ENCODE assay signal across 26 cellular contexts in the genomic region with DNA sequence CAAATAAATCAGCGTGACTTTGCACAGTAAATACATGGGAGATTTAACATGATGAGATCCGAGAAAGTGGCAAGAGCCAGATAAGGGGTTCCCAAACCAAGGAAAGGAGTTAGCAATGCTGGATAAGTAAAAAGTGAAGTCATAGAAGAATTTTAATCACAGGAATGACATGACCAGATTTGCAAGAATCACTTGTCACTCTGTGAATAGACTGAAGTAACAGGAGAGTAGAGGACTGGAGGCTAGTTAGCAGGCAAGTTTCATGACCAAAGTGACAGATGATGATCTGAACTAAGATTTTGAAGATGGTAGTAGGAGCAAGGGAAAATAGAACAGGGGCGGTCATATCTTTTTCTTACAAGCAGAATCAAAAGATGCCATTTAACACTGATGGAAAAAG. TPM values are rescaled to one million over a fixed set of nuclear protein-coding genes. Genes with fewer than 3 reads are reported as not detected.
A peak's percentile ranks its signal among the peaks of the same experiment; 100 is the strongest.
DNase-seq lines count a peak whose midpoint lies in the region; ATAC-seq, FAIRE-seq and TF ChIP-seq lines count a peak whose summit lies in the region.
"Had no signal": no experiment of that assay in that cellular context is flagged by ENCODE, and none has a peak within 500 bp of the region (broad histone marks: within the 10 kb centered on the region; RNA-seq: fewer than 3 reads in every experiment).

No MANE protein-coding gene starts in this region.

- H3K56ac ChIP-seq in H1 (replicated peaks; ENCODE audit: insufficient read length, low read depth, low read length): no peak overlapping the region

- DNase-seq in DMS114 treated with DMSO at 0.1 percent for 48 hours (lab: John Stamatoyannopoulos, UW; ENCODE audit: unreplicated experiment) (peak; percentile 12), OCI-M1 (lab: John Stamatoyannopoulos, UW) (peak; percentile 52), H1 (ENCODE audit: low read depth in 1 of 2, low spot score in 2 of 2) (no peak), osteocyte (ENCODE audit: extremely low spot score, unreplicated experiment) (no peak), epidermal melanocyte (ENCODE audit: insufficient read length, low spot score) (no peak), NCI-H446 treated with DMSO at 0.1 percent for 48 hours (lab: John Stamatoyannopoulos, UW) (no peak), SK-N-SH (no peak)
- DNase-seq: activated CD4-positive, alpha-beta T cell treated with anti-CD3 and anti-CD28 coated beads, Interleukin-2, amount 10 ng/mL, durations not matched to agents 24 days and 14 days; activated naive CD4-positive, alpha-beta T cell treated with Interleukin-2 at 50 U/mL for 16 hours; activated T-cell treated with anti-CD3 and anti-CD28 coated beads, Interleukin-2, amount 50 U/mL, for 48 hours; DMS79; effector memory CD4-positive, alpha-beta T cell; gastrocnemius medialis; H9; left colon; MG63; spleen; stimulated activated CD4-positive, alpha-beta T cell treated with anti-CD3 and anti-CD28 coated beads, Interleukin-4, amount 100 ng/mL, for 1 hour; WERI-Rb-1 had no signal

- no peaks in the 10 kb centered on the region for H3K27me3 Mint-ChIP-seq in osteocyte (ENCODE audit: unreplicated experiment)
- H3K27me3 Mint-ChIP-seq: naive thymus-derived CD4-positive, alpha-beta T cell had no signal

- H3F3A ChIP-seq in SK-N-SH (replicated peaks; ENCODE audit: insufficient read depth): peaks cover 5% of the 10 kb centered on the region

- H2BK120ac ChIP-seq in H1 (replicated peaks; ENCODE audit: low read depth, low read length): no peak overlapping the region

- no peak overlapping the region for H3K4me2 ChIP-seq in H1 (ENCODE audit: insufficient read depth in 1 of 2, low read depth in 2 of 2, low read length in 2 of 2)
- no peak overlapping the region for H3K4me2 ChIP-seq in SK-N-SH

- no peaks in the 10 kb centered on the region for H3K23me2 ChIP-seq in H1 (ENCODE audit: low read depth, low read length)

- CTCF ChIA-PET in H1 (lab: Charles Lee; ENCODE audit: partially characterized antibody) (interaction anchor here (0.6 to 2.0 kb wide), 8 partner anchors 10 to 696 kb away, joined by 3 to 6 read pairs (median 3); no protein-coding TSS in a partner anchor), SK-N-SH (lab: Yijun Ruan, JAX) (interaction anchor here (0.6 to 3.3 kb wide), 28 partner anchors 10 to 514 kb away, joined by 3 to 38 read pairs (median 4); no protein-coding TSS in a partner anchor)

- peaks cover 3% of the 10 kb centered on the region for H3K9me3 Mint-ChIP-seq in osteocyte (ENCODE audit: unreplicated experiment)
- H3K9me3 Mint-ChIP-seq: activated CD4-positive, alpha-beta T cell treated with anti-CD3 and anti-CD28 coated beads, Interleukin-2, amount 10 ng/mL, durations not matched to agents 24 days and 14 days; H9; naive thymus-derived CD4-positive, alpha-beta T cell had no signal

- no peak overlapping the region for H3K18ac ChIP-seq in H1 (ENCODE audit: extremely low read depth, low read length)

- FAIRE-seq in H1 (lab: Jason Lieb, UNC): peak; percentile 45

- ATAC-seq in esophagus mucosa: no peak

- H3K27ac Mint-ChIP-seq in osteocyte (ENCODE audit: unreplicated experiment): peak overlapping the region; percentile 39
- H3K27ac Mint-ChIP-seq: activated CD4-positive, alpha-beta T cell treated with anti-CD3 and anti-CD28 coated beads, Interleukin-2, amount 10 ng/mL, durations not matched to agents 24 days and 14 days; H9; immature natural killer cell; naive thymus-derived CD4-positive, alpha-beta T cell had no signal

- no peak overlapping the region for H3K4me3 ChIP-seq in H1 (ENCODE audit: extremely low read depth in 1 of 4, insufficient read depth in 2 of 4, low read depth in 3 of 4, low read length in 4 of 4)
- no peak overlapping the region for H3K4me3 ChIP-seq in SK-N-SH (ENCODE audit: low read depth in 2 of 2, low read length in 1 of 2)
- H3K4me3 ChIP-seq: MG63 had no signal

- H4K8ac ChIP-seq in H1 (ENCODE audit: extremely low read depth, insufficient read depth, low read length): no peak overlapping the region

- no peak overlapping the region for H3K4ac ChIP-seq in H1 (replicated peaks; ENCODE audit: insufficient read length, low read depth, low read length)

- no peak overlapping the region for H4K5ac ChIP-seq in H1 (ENCODE audit: insufficient read length, low read depth, low read length)

- TF ChIP-seq CTCF in H1 (IDR thresholded peaks at IDR 0.05; ENCODE audit: control extremely low read depth in 1 of 3, insufficient read depth in 1 of 3, low read depth in 1 of 3, low read length in 3 of 3): no peak
- TF ChIP-seq CTCF in osteocyte (IDR thresholded peaks at IDR 0.05): no peak
- no peak for TF ChIP-seq CTCF in SK-N-SH (IDR thresholded peaks at IDR 0.05)

- H3K4me3 Mint-ChIP-seq in osteocyte (ENCODE audit: unreplicated experiment): no peak overlapping the region
- H3K4me3 Mint-ChIP-seq: activated CD4-positive, alpha-beta T cell treated with anti-CD3 and anti-CD28 coated beads, Interleukin-2, amount 10 ng/mL, durations not matched to agents 24 days and 14 days; H9 had no signal

- no peak for TF ChIP-seq EP300 in H1 (IDR thresholded peaks at IDR 0.05; ENCODE audit: borderline replicate concordance in 1 of 2, low read depth in 2 of 2, low read length in 2 of 2)
- TF ChIP-seq EP300 in SK-N-SH (IDR thresholded peaks at IDR 0.05; ENCODE audit: borderline replicate concordance in 1 of 2, low read depth in 1 of 2, low read length in 1 of 2): no peak

- H3K4me1 Mint-ChIP-seq in osteocyte (ENCODE audit: unreplicated experiment): peaks cover 33% of the 10 kb centered on the region
- H3K4me1 Mint-ChIP-seq: activated CD4-positive, alpha-beta T cell treated with anti-CD3 and anti-CD28 coated beads, Interleukin-2, amount 10 ng/mL, durations not matched to agents 24 days and 14 days had no signal

- H3K14ac ChIP-seq in H1 (ENCODE audit: insufficient read length): no peak overlapping the region

- H2BK20ac ChIP-seq in H1 (ENCODE audit: low read length): no peak overlapping the region

- H3K36me3 ChIP-seq in H1 (ENCODE audit: control insufficient read depth in 2 of 4, insufficient read depth in 4 of 4, low read length in 3 of 4): no peaks in the 10 kb centered on the region
- no peaks in the 10 kb centered on the region for H3K36me3 ChIP-seq in SK-N-SH (replicated peaks in 1 of 2; ENCODE audit: control insufficient read depth in 1 of 2, insufficient read depth in 2 of 2, low read length in 1 of 2)
- H3K36me3 ChIP-seq: adrenal gland; BLaER1 treated with 17β-estradiol and CSF1 and Interleukin-3, amounts not matched to agents 10 nM and 100 nM; gastrocnemius medialis; MG63; spleen; WERI-Rb-1 had no signal

- no peaks in the 10 kb centered on the region for H3K9me3 ChIP-seq in H1 (ENCODE audit: insufficient read depth in 2 of 2, low read depth in 1 of 2, low read length in 1 of 2)
- no peaks in the 10 kb centered on the region for H3K9me3 ChIP-seq in SK-N-SH
- H3K9me3 ChIP-seq: adrenal gland; BLaER1 treated with 17β-estradiol and CSF1 and Interleukin-3, amounts not matched to agents 10 nM and 100 nM; Caco-2; gastrocnemius medialis; MG63; spleen had no signal

- no peak for TF ChIP-seq RAD21 in H1 (IDR thresholded peaks at IDR 0.05 in 1 of 2, conservative IDR thresholded peaks at IDR 0.05 in 1 of 2; ENCODE audit: low read depth in 2 of 2, low read length in 2 of 2)
- no peak for TF ChIP-seq RAD21 in SK-N-SH (IDR thresholded peaks at IDR 0.05; ENCODE audit: low read length)

- no peak overlapping the region for H2AFZ ChIP-seq in H1 (ENCODE audit: low read length)
- H2AFZ ChIP-seq in SK-N-SH (ENCODE audit: low read depth): no peak overlapping the region

- H3K9ac ChIP-seq in H1 (replicated peaks in 1 of 4; ENCODE audit: extremely low read depth in 1 of 4, low read depth in 3 of 4, low read length in 3 of 4) (no peak overlapping the region), SK-N-SH (no peak overlapping the region)
- H3K9ac ChIP-seq: BLaER1 treated with 17β-estradiol and CSF1 and Interleukin-3, amounts not matched to agents 10 nM and 100 nM had no signal

- 94% methylated on average over 3 of the region's 3 CpGs; no CpG with 5 or more reads in 1 of the 2 experiments for WGBS in H1 (ENCODE audit: extremely low coverage in 1 of 2, insufficient coverage in 1 of 2, insufficient read length in 1 of 2, insufficient replicate concordance in 2 of 2, low coverage in 1 of 2, low lambda C conversion rate in 2 of 2, missing lambda C conversion rate in 1 of 2), 2 experiments
- WGBS in SK-N-SH (ENCODE audit: low lambda C conversion rate): 78% methylated on average over 3 of the region's 3 CpGs

- H3K79me2 ChIP-seq in H1 (ENCODE audit: control insufficient read depth in 1 of 2, insufficient read depth in 2 of 2, low read length in 2 of 2): no peaks in the 10 kb centered on the region
- no peaks in the 10 kb centered on the region for H3K79me2 ChIP-seq in SK-N-SH (ENCODE audit: insufficient read depth)

- POLR2A ChIA-PET in H1 (lab: Charles Lee; ENCODE audit: partially characterized antibody) (no interaction called here), SK-N-SH (lab: Yijun Ruan, JAX) (no interaction called here)

- no peak for TF ChIP-seq POLR2A in H1 (IDR thresholded peaks at IDR 0.05; ENCODE audit: control extremely low read depth in 1 of 2, low read depth in 2 of 2, low read length in 2 of 2)

- no peaks in the 10 kb centered on the region for H3K27me3 ChIP-seq in H1 (replicated peaks in 1 of 4; ENCODE audit: control insufficient read depth in 3 of 4, extremely low read depth in 1 of 4, insufficient read depth in 3 of 4, low read length in 3 of 4)
- H3K27me3 ChIP-seq in SK-N-SH (ENCODE audit: insufficient read depth): no peaks in the 10 kb centered on the region
- H3K27me3 ChIP-seq: adrenal gland; BLaER1 treated with 17β-estradiol and CSF1 and Interleukin-3, amounts not matched to agents 10 nM and 100 nM; gastrocnemius medialis; MG63; spleen had no signal

- peaks cover 12% of the 10 kb centered on the region for H3K36me3 Mint-ChIP-seq in osteocyte (ENCODE audit: unreplicated experiment)
- H3K36me3 Mint-ChIP-seq: immature natural killer cell; naive thymus-derived CD4-positive, alpha-beta T cell had no signal

- H3K27ac ChIP-seq in H1 (ENCODE audit: low read depth, low read length) (no peak overlapping the region), SK-N-SH (ENCODE audit: low read depth in 2 of 2, low read length in 1 of 2) (no peak overlapping the region)
- H3K27ac ChIP-seq: adrenal gland; BLaER1 treated with 17β-estradiol and CSF1 and Interleukin-3, amounts not matched to agents 10 nM and 100 nM; gastrocnemius medialis; spleen; WERI-Rb-1 had no signal

- H2AK5ac ChIP-seq in H1 (ENCODE audit: low read depth, low read length): no peak overlapping the region

- no peak overlapping the region for H3K23ac ChIP-seq in H1 (ENCODE audit: insufficient read length)

- H4K20me1 ChIP-seq in H1 (replicated peaks in 1 of 2; ENCODE audit: control insufficient read depth in 1 of 2, insufficient read depth in 2 of 2, low read length in 2 of 2): no peaks in the 10 kb centered on the region
- no peaks in the 10 kb centered on the region for H4K20me1 ChIP-seq in SK-N-SH (ENCODE audit: insufficient read depth)
- H4K20me1 ChIP-seq: BLaER1 treated with 17β-estradiol and CSF1 and Interleukin-3, amounts not matched to agents 10 nM and 100 nM had no signal

- H3K4me1 ChIP-seq in H1 (replicated peaks in 1 of 4; ENCODE audit: control insufficient read depth in 3 of 4, insufficient read depth in 4 of 4, low read length in 3 of 4) (no peaks in the 10 kb centered on the region), SK-N-SH (ENCODE audit: control insufficient read depth in 1 of 2, insufficient read depth in 2 of 2, low read depth in 1 of 2, low read length in 1 of 2) (no peaks in the 10 kb centered on the region; a peak in 1 of 4 replicates)
- H3K4me1 ChIP-seq: adrenal gland; BLaER1 treated with 17β-estradiol and CSF1 and Interleukin-3, amounts not matched to agents 10 nM and 100 nM; Caco-2; gastrocnemius medialis had no signal

- H4K91ac ChIP-seq in H1 (replicated peaks; ENCODE audit: insufficient read length, low read length): no peak overlapping the region

- no peak overlapping the region for H2BK12ac ChIP-seq in H1 (ENCODE audit: low read depth, low read length)

- no peaks in the 10 kb centered on the region for H3K79me1 ChIP-seq in H1 (ENCODE audit: low read depth, low read length)

- H2BK15ac ChIP-seq in H1 (ENCODE audit: low read length): no peak overlapping the region

- no peak overlapping the region for H2BK5ac ChIP-seq in H1 (ENCODE audit: low read depth, low read length)

- no peaks in the 10 kb centered on the region for H3K9me2 ChIP-seq in SK-N-SH

RNA-seq across cellular contexts. Expression of a gene that starts 8.4 kb away (rescaled TPM):
- total RNA-seq in H1 (2021; fragmentation: NEBNext Ultra II Directional; extraction: Animal tissue kit (Norgen Biotek cat#: 25700)): not detected in 2 replicates
- polyA plus RNA-seq in H1 (2011; rRNA removed) (not detected in 2 replicates), SK-N-SH (2012; rRNA removed) (2.9 and 4.9 TPM in 2 replicates)
- not detected for polyA plus RNA-seq in H1 (2011; cell fraction: cytosol; rRNA removed)
- polyA plus RNA-seq in H1 (2011; cell fraction: nucleus; rRNA removed): not detected
- polyA plus RNA-seq in H1 (2012, experiment 1 of 2): 0.40 TPM in 1 of 4 replicates, not detected in the others
- not detected for polyA plus RNA-seq in H1 (2012, experiment 2 of 2)
- polyA plus RNA-seq in H1 (2013, experiment 1 of 2): not detected
- not detected for polyA plus RNA-seq in H1 (2013, experiment 2 of 2)
- not detected in 2 replicates for polyA minus RNA-seq in H1 (2011; rRNA and poly(A)+ RNA removed)
- 0.81 TPM for polyA minus RNA-seq in H1 (2011; cell fraction: cytosol; rRNA and poly(A)+ RNA removed)
- polyA minus RNA-seq in H1 (2011; cell fraction: nucleus; rRNA and poly(A)+ RNA removed): 0.40 TPM
- total RNA-seq in osteocyte (248 and 252 TPM in 2 replicates), esophagus mucosa (33.9 TPM)
- 5.3 and 5.9 TPM in 2 replicates for polyA plus RNA-seq in SK-N-SH (2012; cell fraction: cytosol; rRNA removed)
- polyA plus RNA-seq in SK-N-SH (2012; cell fraction: nucleus; rRNA removed): 3.0 and 6.4 TPM in 2 replicates
- total RNA-seq: Caco-2, H9 had no signal
- polyA plus RNA-seq: naive thymus-derived CD4-positive, alpha-beta T cell had no signal

RNA-seq across cellular contexts. Expression of a gene that starts 52.0 kb away (rescaled TPM):
- 9.3 and 10.2 TPM in 2 replicates for total RNA-seq in H1 (2021; fragmentation: NEBNext Ultra II Directional; extraction: Animal tissue kit (Norgen Biotek cat#: 25700))
- polyA plus RNA-seq in H1 (2011; rRNA removed) (2.3 TPM in 2 replicates), SK-N-SH (2012; rRNA removed) (0.56 and 0.99 TPM in 2 replicates)
- 3.2 TPM for polyA plus RNA-seq in H1 (2011; cell fraction: cytosol; rRNA removed)
- polyA plus RNA-seq in H1 (2011; cell fraction: nucleus; rRNA removed): 7.5 TPM
- 2.7 to 5.4 TPM (median 3.9 TPM) in 4 replicates for polyA plus RNA-seq in H1 (2012, experiment 1 of 2)
- 0.41 TPM for polyA plus RNA-seq in H1 (2012, experiment 2 of 2)
- polyA plus RNA-seq in H1 (2013, experiment 1 of 2): 5.4 TPM
- polyA plus RNA-seq in H1 (2013, experiment 2 of 2): 5.1 TPM
- 24.3 and 25.2 TPM in 2 replicates for polyA minus RNA-seq in H1 (2011; rRNA and poly(A)+ RNA removed)
- polyA minus RNA-seq in H1 (2011; cell fraction: cytosol; rRNA and poly(A)+ RNA removed): 9.8 TPM
- polyA minus RNA-seq in H1 (2011; cell fraction: nucleus; rRNA and poly(A)+ RNA removed): 127 TPM
- total RNA-seq in osteocyte (26.2 TPM in 2 replicates), esophagus mucosa (0.20 TPM)
- polyA plus RNA-seq in SK-N-SH (2012; cell fraction: cytosol; rRNA removed): 0.77 and 0.85 TPM in 2 replicates
- polyA plus RNA-seq in SK-N-SH (2012; cell fraction: nucleus; rRNA removed): 0.93 and 1.9 TPM in 2 replicates
- total RNA-seq: activated CD4-positive, alpha-beta T cell treated with anti-CD3 and anti-CD28 coated beads, Interleukin-2, amount 10 ng/mL, durations not matched to agents 24 days and 14 days; Caco-2; HT1080; naive thymus-derived CD4-positive, alpha-beta T cell had no signal
- polyA plus RNA-seq: immature natural killer cell; naive thymus-derived CD4-positive, alpha-beta T cell had no signal

Comparison
In these comparisons a context has a peak if more than half of its experiments do, and no peak if none do; other contexts are left out.
1. DNase-seq: peak in DMS114 treated with DMSO at 0.1 percent for 48 hours (single experiment) and OCI-M1 (single experiment); none in H1 (0 of 2), osteocyte (single experiment), epidermal melanocyte (single experiment), NCI-H446 treated with DMSO at 0.1 percent for 48 hours (single experiment) and SK-N-SH (single experiment).
2. RNA of a gene that starts 8.4 kb away (total RNA-seq): 248 to 252 TPM in osteocyte and 33.9 TPM in esophagus mucosa (single experiment); not detected in H1; every median in the first group is over 10 times any median in the second.